Comparison of ENCODE assay signal across 8 cellular contexts in the genomic region with DNA sequence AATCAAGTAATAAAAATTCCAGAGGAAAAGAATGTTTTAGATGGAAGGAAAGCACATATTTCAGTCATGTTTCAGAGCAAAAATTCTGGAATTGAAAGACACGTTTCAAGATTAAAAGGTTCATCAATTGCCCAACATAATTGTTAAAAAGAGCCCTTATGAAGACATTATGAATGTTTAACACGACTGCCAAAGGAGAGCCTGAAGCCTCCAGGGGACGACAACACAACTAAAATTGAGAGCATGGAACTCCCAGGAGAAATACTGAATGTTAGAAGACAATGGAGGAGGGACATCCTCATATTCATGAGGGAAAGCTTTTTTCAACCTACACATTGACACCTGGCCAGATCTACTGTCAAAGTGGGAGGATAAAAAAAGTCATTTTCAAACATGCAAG. TPM values are rescaled to one million over a fixed set of nuclear protein-coding genes. Genes with fewer than 3 reads are reported as not detected.
DNase-seq lines count a peak whose midpoint lies in the region; ATAC-seq, FAIRE-seq and TF ChIP-seq lines count a peak whose summit lies in the region.

No MANE protein-coding gene starts in this region.

- DNase-seq in DMS153 (lab: John Stamatoyannopoulos, UW): peak; percentile 47
- peak in 1 of 2 experiments; percentile 75 for DNase-seq in HL-60 (ENCODE audit: low read depth in 1 of 2, low spot score in 1 of 2)
- DNase-seq in SW480 (ENCODE audit: low spot score): peak; percentile 9
- DNase-seq in bronchial epithelial cell (ENCODE audit: low read depth): peak; percentile 37
- peak; percentile 62 for DNase-seq in mucosa of gallbladder (ENCODE audit: low spot score)
- no peak for DNase-seq in type B pancreatic cell (ENCODE audit: extremely low spot score, unreplicated experiment)
- no peak for DNase-seq in HuH-7 (ENCODE audit: low spot score)

- H3K4me1 Mint-ChIP-seq in type B pancreatic cell (ENCODE audit: unreplicated experiment): no peaks in the 10 kb centered on the region

- H3K4me3 Mint-ChIP-seq in type B pancreatic cell: no peak overlapping the region

- H3K27ac ChIP-seq in HL-60 (replicated peaks): no peak overlapping the region

- H3K27me3 ChIP-seq in HL-60 (ENCODE audit: insufficient read depth, poor library complexity, severe bottlenecking) (no peaks in the 10 kb centered on the region), bronchial epithelial cell (ENCODE audit: control insufficient read depth, insufficient read depth, low read length) (no peaks in the 10 kb centered on the region)

- peak; percentile 78 for TF ChIP-seq CTCF in HL-60 (IDR thresholded peaks at IDR 0.05; ENCODE audit: insufficient read depth, low read length)
- TF ChIP-seq CTCF in bronchial epithelial cell (IDR thresholded peaks at IDR 0.05; ENCODE audit: insufficient read depth, low read length, severe bottlenecking): peak; percentile 44
- peak; percentile 46 for TF ChIP-seq CTCF in type B pancreatic cell (conservative IDR thresholded peaks at IDR 0.05)

- H3K36me3 ChIP-seq in bronchial epithelial cell (ENCODE audit: control insufficient read depth, insufficient read depth, low read length): no peaks in the 10 kb centered on the region

- H3K4me3 ChIP-seq in HL-60 (replicated peaks; ENCODE audit: insufficient read depth, low read length) (no peak overlapping the region), bronchial epithelial cell (ENCODE audit: low read depth, low read length) (no peak overlapping the region)

- H3K27ac Mint-ChIP-seq in type B pancreatic cell: no peak overlapping the region

- H3K9me3 Mint-ChIP-seq in type B pancreatic cell: no peaks in the 10 kb centered on the region

- no peak for FAIRE-seq in bronchial epithelial cell (lab: Jason Lieb, UNC)

- no peaks in the 10 kb centered on the region for H3K36me3 Mint-ChIP-seq in type B pancreatic cell

- H3K27me3 Mint-ChIP-seq in type B pancreatic cell: no peaks in the 10 kb centered on the region

- no peak for ATAC-seq in HG02642 (IDR thresholded peaks at IDR 0.05; ENCODE audit: poor library complexity, unreplicated experiment)

RNA-seq across cellular contexts. Expression of a gene that starts 16.0 kb away (rescaled TPM):
- not detected in 2 replicates for total RNA-seq in bronchial epithelial cell
- total RNA-seq in mucosa of gallbladder: not detected
- total RNA-seq in type B pancreatic cell (ENCODE audit: low replicate concordance): not detected in 2 replicates

RNA-seq across cellular contexts. Expression of a gene that starts 21.4 kb away (rescaled TPM):
- total RNA-seq in bronchial epithelial cell (0.13 TPM in 1 of 2 replicates, not detected in the other), mucosa of gallbladder (not detected), type B pancreatic cell (ENCODE audit: low replicate concordance) (not detected in 2 replicates)

RNA-seq across cellular contexts. Expression of a gene that starts 26.2 kb away (rescaled TPM):
- total RNA-seq in bronchial epithelial cell (not detected in 2 replicates), mucosa of gallbladder (not detected), type B pancreatic cell (ENCODE audit: low replicate concordance) (not detected in 2 replicates)

RNA-seq across cellular contexts. Expression of a gene that starts 36.5 kb away (rescaled TPM):
- total RNA-seq in bronchial epithelial cell (not detected in 2 replicates), mucosa of gallbladder (not detected), type B pancreatic cell (ENCODE audit: low replicate concordance) (not detected in 2 replicates)

RNA-seq across cellular contexts. Expression of a gene that starts 44.3 kb away (rescaled TPM):
- total RNA-seq in bronchial epithelial cell (not detected in 2 replicates), mucosa of gallbladder (not detected), type B pancreatic cell (ENCODE audit: low replicate concordance) (not detected in 2 replicates)

Comparison
In these comparisons a context has a peak if more than half of its experiments do, and no peak if none do; other contexts are left out.
1. DNase-seq: peak in DMS153 (single experiment), SW480 (single experiment), bronchial epithelial cell (single experiment) and mucosa of gallbladder (single experiment); none in type B pancreatic cell (single experiment) and HuH-7 (single experiment).
2. Peak in every context shown above with its lines, with median percentiles within 50 percentile points of each other: CTCF ChIP-seq.